ENCODE assay signal across 1 cellular context in the genomic region with DNA sequence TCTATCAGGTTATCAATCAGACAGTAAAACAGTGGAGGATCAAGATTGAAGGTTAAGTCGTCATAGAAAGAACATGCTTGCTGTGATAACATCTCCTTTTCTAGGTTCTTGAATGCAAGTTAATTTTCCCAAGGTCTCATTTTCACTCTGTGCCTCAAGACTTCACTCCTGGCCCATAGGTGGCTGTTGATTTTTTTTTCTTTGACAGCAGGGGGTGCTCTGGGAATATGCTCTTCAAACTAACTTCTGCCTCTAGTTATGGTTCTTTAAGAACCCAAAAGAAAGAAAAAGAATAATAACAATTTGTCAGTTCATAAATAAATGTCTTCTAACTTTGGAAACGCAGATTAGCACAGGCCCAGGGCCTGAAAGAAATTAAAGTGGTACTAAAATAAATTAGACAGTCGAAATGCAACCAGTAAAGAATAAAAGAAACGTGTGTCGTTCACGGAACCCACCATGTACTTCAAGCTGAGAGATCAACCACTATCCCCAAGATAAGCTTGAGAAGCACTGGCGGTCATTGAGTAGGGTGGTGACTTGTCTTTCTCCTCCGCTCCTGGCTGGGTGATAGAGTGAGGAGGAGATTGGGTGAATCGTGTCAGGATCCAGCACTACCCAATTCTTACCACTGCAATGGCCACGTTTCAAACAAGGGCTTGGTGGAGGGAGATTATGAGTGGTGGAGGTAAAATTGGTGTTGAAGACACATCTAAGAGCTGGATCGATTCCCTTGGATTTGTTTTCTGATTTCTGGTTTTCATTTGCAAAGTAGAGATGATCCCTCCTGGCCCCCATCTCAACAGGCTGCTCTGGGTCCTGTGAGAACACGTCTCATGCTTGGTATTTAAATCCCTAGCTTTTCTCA.
TF ChIP-seq lines count a peak whose summit lies in the region.

No MANE protein-coding gene starts in this region.

TF ChIP-seq in A549, 52 proteins besides CTCF, POLR2A, EP300 and RAD21 (continued from another document):
- TF ChIP-seq CHD4 (IDR thresholded peaks at IDR 0.05; ENCODE audit: borderline replicate concordance) (no peak), BHLHE40 (IDR thresholded peaks at IDR 0.05; ENCODE audit: low read depth, low read length) (no peak), MYC (IDR thresholded peaks at IDR 0.05; ENCODE audit: borderline replicate concordance, low read length) (no peak), FOSB (CRISPR knock-in tag; IDR thresholded peaks at IDR 0.05) (no peak), NFE2L2 (conservative IDR thresholded peaks at IDR 0.05; ENCODE audit: low read length) (no peak), ZNF302 (CRISPR knock-in tag; IDR thresholded peaks at IDR 0.05) (no peak), POLR2AphosphoS2 (conservative IDR thresholded peaks at IDR 0.05; ENCODE audit: low read length) (no peak), NR3C1 (IDR thresholded peaks at IDR 0.05) (no peak), JUN (IDR thresholded peaks at IDR 0.05) (no peak), PBX3 (IDR thresholded peaks at IDR 0.05) (no peak), TP53 (CRISPR knock-in tag; IDR thresholded peaks at IDR 0.05) (no peak), NPAS2 (CRISPR knock-in tag; IDR thresholded peaks at IDR 0.05; ENCODE audit: borderline replicate concordance) (no peak), HES2 (IDR thresholded peaks at IDR 0.05) (no peak)
- TF ChIP-seq, protein P1, sequence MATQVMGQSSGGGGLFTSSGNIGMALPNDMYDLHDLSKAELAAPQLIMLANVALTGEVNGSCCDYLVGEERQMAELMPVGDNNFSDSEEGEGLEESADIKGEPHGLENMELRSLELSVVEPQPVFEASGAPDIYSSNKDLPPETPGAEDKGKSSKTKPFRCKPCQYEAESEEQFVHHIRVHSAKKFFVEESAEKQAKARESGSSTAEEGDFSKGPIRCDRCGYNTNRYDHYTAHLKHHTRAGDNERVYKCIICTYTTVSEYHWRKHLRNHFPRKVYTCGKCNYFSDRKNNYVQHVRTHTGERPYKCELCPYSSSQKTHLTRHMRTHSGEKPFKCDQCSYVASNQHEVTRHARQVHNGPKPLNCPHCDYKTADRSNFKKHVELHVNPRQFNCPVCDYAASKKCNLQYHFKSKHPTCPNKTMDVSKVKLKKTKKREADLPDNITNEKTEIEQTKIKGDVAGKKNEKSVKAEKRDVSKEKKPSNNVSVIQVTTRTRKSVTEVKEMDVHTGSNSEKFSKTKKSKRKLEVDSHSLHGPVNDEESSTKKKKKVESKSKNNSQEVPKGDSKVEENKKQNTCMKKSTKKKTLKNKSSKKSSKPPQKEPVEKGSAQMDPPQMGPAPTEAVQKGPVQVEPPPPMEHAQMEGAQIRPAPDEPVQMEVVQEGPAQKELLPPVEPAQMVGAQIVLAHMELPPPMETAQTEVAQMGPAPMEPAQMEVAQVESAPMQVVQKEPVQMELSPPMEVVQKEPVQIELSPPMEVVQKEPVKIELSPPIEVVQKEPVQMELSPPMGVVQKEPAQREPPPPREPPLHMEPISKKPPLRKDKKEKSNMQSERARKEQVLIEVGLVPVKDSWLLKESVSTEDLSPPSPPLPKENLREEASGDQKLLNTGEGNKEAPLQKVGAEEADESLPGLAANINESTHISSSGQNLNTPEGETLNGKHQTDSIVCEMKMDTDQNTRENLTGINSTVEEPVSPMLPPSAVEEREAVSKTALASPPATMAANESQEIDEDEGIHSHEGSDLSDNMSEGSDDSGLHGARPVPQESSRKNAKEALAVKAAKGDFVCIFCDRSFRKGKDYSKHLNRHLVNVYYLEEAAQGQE (IDR thresholded peaks at IDR 0.05) = no peak
- TF ChIP-seq, protein P2, sequence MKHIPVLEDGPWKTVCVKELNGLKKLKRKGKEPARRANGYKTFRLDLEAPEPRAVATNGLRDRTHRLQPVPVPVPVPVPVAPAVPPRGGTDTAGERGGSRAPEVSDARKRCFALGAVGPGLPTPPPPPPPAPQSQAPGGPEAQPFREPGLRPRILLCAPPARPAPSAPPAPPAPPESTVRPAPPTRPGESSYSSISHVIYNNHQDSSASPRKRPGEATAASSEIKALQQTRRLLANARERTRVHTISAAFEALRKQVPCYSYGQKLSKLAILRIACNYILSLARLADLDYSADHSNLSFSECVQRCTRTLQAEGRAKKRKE (CRISPR knock-in tag; IDR thresholded peaks at IDR 0.05; ENCODE audit: low read depth) = no peak
